1 cellular context compared by ENCODE assay signal in genomic region chr6:54192993-54193392, GRCh38.
A peak's percentile ranks its signal among the peaks of the same experiment; 100 is the strongest.
TF ChIP-seq lines count a peak whose summit lies in the region.

No MANE protein-coding gene starts in this region.

TF ChIP-seq in SK-N-SH, 30 proteins besides CTCF, POLR2A, EP300 and RAD21:
- TF ChIP-seq TCF12 (IDR thresholded peaks at IDR 0.05) (peak; percentile 34; the same call in 1 of the 2 replicates), TAF1 (IDR thresholded peaks at IDR 0.05; ENCODE audit: borderline replicate concordance, low read depth, low read length) (no peak), ELF1 (IDR thresholded peaks at IDR 0.05) (no peak), TEAD4 (IDR thresholded peaks at IDR 0.05; ENCODE audit: borderline replicate concordance, insufficient read depth) (no peak)
TF ChIP-seq in SK-N-SH: peak in this region for 1.
